14 cellular contexts compared by ENCODE assay signal in the genomic region with DNA sequence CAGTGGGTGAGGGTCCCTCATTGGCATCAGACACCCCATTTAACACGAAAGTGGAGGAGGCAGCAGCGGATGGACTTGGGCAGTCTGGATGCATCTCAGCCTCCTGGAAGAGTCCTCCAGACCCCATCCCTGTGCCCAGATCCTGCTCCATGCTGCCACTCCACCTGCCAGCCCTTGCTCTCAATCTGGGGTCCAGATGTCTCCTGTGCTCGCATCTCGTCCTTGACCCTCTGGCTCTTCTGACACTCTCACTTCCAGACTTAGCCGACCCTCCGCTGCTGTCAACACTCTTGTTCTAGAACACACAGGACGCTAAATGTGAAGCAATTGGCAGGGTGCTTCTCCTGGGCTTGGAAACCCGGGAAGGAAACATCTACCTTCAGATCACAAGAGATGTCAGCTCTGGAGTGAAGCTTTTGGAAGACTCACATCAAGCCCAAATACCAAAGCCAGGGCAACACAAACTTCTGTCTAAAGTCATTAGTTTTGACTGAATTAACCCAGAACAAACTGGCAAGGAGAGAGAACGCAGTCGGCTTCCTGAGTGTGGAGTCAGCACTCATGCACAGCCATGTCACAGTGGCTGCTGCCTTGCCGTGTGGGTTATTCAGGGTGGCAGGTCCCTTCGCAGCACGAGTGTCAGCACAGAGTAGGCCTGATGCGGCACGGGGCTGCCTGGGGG.
DNase-seq lines count a peak whose midpoint lies in the region; ATAC-seq and TF ChIP-seq lines count a peak whose summit lies in the region.
"Had no signal": no experiment of that assay in that cellular context is flagged by ENCODE, and none has a peak within 500 bp of the region (broad histone marks: within the 10 kb centered on the region; RNA-seq: fewer than 3 reads in every experiment).

No MANE protein-coding gene starts in this region.

- no peak for TF ChIP-seq CTCF in mesothelial cell of epicardium (IDR thresholded peaks at IDR 0.05; ENCODE audit: unreplicated experiment)
- TF ChIP-seq CTCF in type B pancreatic cell (conservative IDR thresholded peaks at IDR 0.05) = no peak

- H3K9me3 Mint-ChIP-seq in mesothelial cell of epicardium (no peaks in the 10 kb centered on the region), type B pancreatic cell (no peaks in the 10 kb centered on the region)

- no peak for TF ChIP-seq POLR2A in GM18505 (IDR thresholded peaks at IDR 0.05; ENCODE audit: borderline replicate concordance, extremely low read depth, insufficient read depth, insufficient read length)

- DNase-seq in G401 (ENCODE audit: low spot score) (peak; percentile 89), cerebellar nuclear complex (lab: John Stamatoyannopoulos, UW) (peak; percentile 15 to 72), mesothelial cell of epicardium (ENCODE audit: low spot score in 2 of 2, unreplicated experiment in 2 of 2) (no peak), type B pancreatic cell (ENCODE audit: extremely low spot score, unreplicated experiment) (no peak), COLO668 (lab: John Stamatoyannopoulos, UW; ENCODE audit: unreplicated experiment) (no peak)
- DNase-seq: ACHN; Calu3; CD4-positive, CD25-positive, alpha-beta regulatory T cell; DMS 273 treated with DMSO at 0.1 percent for 48 hours; HCEC 1CT; HFFc6 had no signal

- H3K4me3 Mint-ChIP-seq in mesothelial cell of epicardium = no peak overlapping the region
- H3K4me3 Mint-ChIP-seq in type B pancreatic cell = no peak overlapping the region
- H3K4me3 Mint-ChIP-seq: CD4-positive, CD25-positive, alpha-beta regulatory T cell; HFFc6 had no signal

- in situ Hi-C loops in G401 (cut with HindIII; ENCODE audit: low sequenced_read_pairs) = no loop called here

- ATAC-seq in HG02970 (IDR thresholded peaks at IDR 0.05; ENCODE audit: low FRiP score, unreplicated experiment) (no peak), GM18505 (IDR thresholded peaks at IDR 0.05; ENCODE audit: unreplicated experiment) (no peak)
- ATAC-seq: K562 had no signal

- H3K27ac Mint-ChIP-seq in mesothelial cell of epicardium (peak overlapping the region; percentile 78), type B pancreatic cell (peak overlapping the region; percentile 27)
- H3K27ac Mint-ChIP-seq: CD4-positive, CD25-positive, alpha-beta regulatory T cell; HFFc6 had no signal

- H3K4me1 Mint-ChIP-seq in mesothelial cell of epicardium (peaks cover 50% of the 10 kb centered on the region), type B pancreatic cell (ENCODE audit: unreplicated experiment) (peaks cover 24% of the 10 kb centered on the region)
- H3K4me1 Mint-ChIP-seq: CD4-positive, CD25-positive, alpha-beta regulatory T cell had no signal

- no peaks in the 10 kb centered on the region for H3K27me3 Mint-ChIP-seq in mesothelial cell of epicardium (ENCODE audit: low read depth)
- peaks cover 9% of the 10 kb centered on the region for H3K27me3 Mint-ChIP-seq in type B pancreatic cell
- H3K27me3 Mint-ChIP-seq: CD4-positive, CD25-positive, alpha-beta regulatory T cell had no signal

- H3K36me3 Mint-ChIP-seq in mesothelial cell of epicardium (no peaks in the 10 kb centered on the region), type B pancreatic cell (no peaks in the 10 kb centered on the region)
- H3K36me3 Mint-ChIP-seq: CD4-positive, CD25-positive, alpha-beta regulatory T cell had no signal

Comparison
In these comparisons a context has a peak if more than half of its experiments do, and no peak if none do; other contexts are left out.
1. DNase-seq: peak in G401 (single experiment) and cerebellar nuclear complex (2 of 2); none in mesothelial cell of epicardium (0 of 2), type B pancreatic cell (single experiment) and COLO668 (single experiment).